9 cellular contexts compared by ENCODE assay signal in genomic region chr7:75527224-75527722, GRCh38. TPM values are rescaled to one million over a fixed set of nuclear protein-coding genes. Genes with fewer than 3 reads are reported as not detected.
DNase-seq lines count a peak whose midpoint lies in the region; ATAC-seq and TF ChIP-seq lines count a peak whose summit lies in the region.
"Not testable (repeated sequence)": the region's sequence is repeated elsewhere in the genome, so short reads cannot be mapped to it uniquely, and the experiment has no call there.
"Had no signal": no experiment of that assay in that cellular context is flagged by ENCODE, and none has a peak within 500 bp of the region (broad histone marks: within the 10 kb centered on the region; RNA-seq: fewer than 3 reads in every experiment).

No MANE protein-coding gene starts in this region.

- H2AFZ ChIP-seq in parathyroid adenoma: peak overlapping the region; percentile 93

- H3K27me3 Mint-ChIP-seq in Calu3 (ENCODE audit: unreplicated experiment); T-cell; activated naive CD8-positive, alpha-beta T cell treated with anti-CD3 and anti-CD28 coated beads for 36 hours: not testable (repeated sequence)

- 0% methylated on average over 26 to 37 of the region's 37 CpGs for WGBS in testis, 2 donors

- not testable (repeated sequence) for H3K27me3 ChIP-seq in parathyroid adenoma (ENCODE audit: control insufficient read depth, insufficient read depth, low read length); testis

- DNase-seq in Calu3; Jurkat, Clone E6-1 (ENCODE audit: low read depth, low spot score); epithelial cell of prostate (ENCODE audit: low read depth, low spot score): not testable (repeated sequence)
- DNase-seq in T-cell (peak in 4 of 34 experiments; percentile 1 to 5 (median 3)), left lobe of liver (ENCODE audit: low spot score) (peak; percentile 50), testis (peak; percentile 17)
- peak; percentile 24 for DNase-seq in activated naive CD8-positive, alpha-beta T cell treated with anti-CD3 and anti-CD28 coated beads for 36 hours

- peak overlapping the region; percentile 70 for H3K9ac ChIP-seq in parathyroid adenoma

- H3K9me3 ChIP-seq in parathyroid adenoma (ENCODE audit: control insufficient read depth, low read length); testis: not testable (repeated sequence)

- not testable (repeated sequence) for H3K4me1 Mint-ChIP-seq in Calu3 (ENCODE audit: low read depth, unreplicated experiment)
- H3K4me1 Mint-ChIP-seq in T-cell: peaks cover 32 to 46% (median 43%) of the 10 kb centered on the region in 3 donors
- H3K4me1 Mint-ChIP-seq in activated naive CD8-positive, alpha-beta T cell treated with anti-CD3 and anti-CD28 coated beads for 36 hours: peaks cover 23% of the 10 kb centered on the region

- peak overlapping the region; percentile 77 for H3K27ac Mint-ChIP-seq in Calu3 (ENCODE audit: unreplicated experiment)
- H3K27ac Mint-ChIP-seq in T-cell: peak overlapping the region; percentile 76 to 80
- peak overlapping the region; percentile 90 for H3K27ac Mint-ChIP-seq in activated naive CD8-positive, alpha-beta T cell treated with anti-CD3 and anti-CD28 coated beads for 36 hours

- peak overlapping the region; percentile 86 for H3K4me2 ChIP-seq in parathyroid adenoma (ENCODE audit: low read length)

- not testable (repeated sequence) for H3K36me3 ChIP-seq in parathyroid adenoma (ENCODE audit: control insufficient read depth, insufficient read depth, low read length); testis (ENCODE audit: low read depth, missing control alignments)

- CTCF ChIA-PET in Calu3 (lab: Charles Lee); T-cell (lab: Charles Lee): not testable (repeated sequence)

- peak overlapping the region; percentile 62 for H3K27ac ChIP-seq in epithelial cell of prostate
- peak overlapping the region; percentile 61 for H3K27ac ChIP-seq in parathyroid adenoma
- peak overlapping the region; percentile 77 to 78 for H3K27ac ChIP-seq in testis

- intact Hi-C loops in Calu3 (cut with micrococcal nuclease; ENCODE audit: unreplicated experiment); testis (cut with DNase I; ENCODE audit: low total_unique reads): not testable (repeated sequence)

- ATAC-seq in T-cell (replicated peaks in 1 of 4): not testable (repeated sequence)
- peak; percentile 5 for ATAC-seq in left lobe of liver

- H3K4me1 ChIP-seq in parathyroid adenoma: not testable (repeated sequence)
- H3K4me1 ChIP-seq in testis: peaks cover 14% of the 10 kb centered on the region

- H3K79me2 ChIP-seq in parathyroid adenoma: peaks cover 11% of the 10 kb centered on the region

- POLR2A ChIA-PET in T-cell (lab: Charles Lee): not testable (repeated sequence)

- H3K4me3 Mint-ChIP-seq in Calu3 (ENCODE audit: low read depth, unreplicated experiment) (peak overlapping the region; percentile 91), T-cell (peak overlapping the region; percentile 84 to 92 (median 89))
- H3K4me3 Mint-ChIP-seq in activated naive CD8-positive, alpha-beta T cell treated with anti-CD3 and anti-CD28 coated beads for 36 hours: peak overlapping the region; percentile 96

- not testable (repeated sequence) for BruUV-seq in Calu3 (replicated peaks; lab: Mats Ljungman, UMichigan)

- not testable (repeated sequence) for TF ChIP-seq POLR2A in testis (IDR thresholded peaks at IDR 0.05)

- peak overlapping the region; percentile 75 for H3K4me3 ChIP-seq in Jurkat, Clone E6-1 (ENCODE audit: low read length)
- H3K4me3 ChIP-seq in parathyroid adenoma (ENCODE audit: low read depth, low read length) (peak overlapping the region; percentile 98), testis (peak overlapping the region; percentile 93 to 94)

- H3K36me3 Mint-ChIP-seq in Calu3 (ENCODE audit: insufficient read depth, unreplicated experiment) (peaks cover 39% of the 10 kb centered on the region), T-cell (peaks cover 29% of the 10 kb centered on the region)
- peaks cover 33% of the 10 kb centered on the region for H3K36me3 Mint-ChIP-seq in activated naive CD8-positive, alpha-beta T cell treated with anti-CD3 and anti-CD28 coated beads for 36 hours

- not testable (repeated sequence) for TF ChIP-seq CTCF in Calu3 (IDR thresholded peaks at IDR 0.05; ENCODE audit: unreplicated experiment); parathyroid adenoma (IDR thresholded peaks at IDR 0.05); testis (IDR thresholded peaks at IDR 0.05)

- H3K9me3 Mint-ChIP-seq in Calu3 (ENCODE audit: low read depth, unreplicated experiment); T-cell; activated naive CD8-positive, alpha-beta T cell treated with anti-CD3 and anti-CD28 coated beads for 36 hours: not testable (repeated sequence)

RNA-seq across cellular contexts. Expression of gene SPDYE5, which starts 35.2 kb away (rescaled TPM):
- total RNA-seq in Calu3 (2022): not detected in 2 replicates
- not detected for polyA plus RNA-seq in Jurkat, Clone E6-1 (2012; ENCODE audit: insufficient read depth, insufficient read length)
- under 1 TPM in 2 of 5 donors, not detected in 3; 0.23 to 0.30 TPM for total RNA-seq in T-cell
- total RNA-seq in activated naive CD8-positive, alpha-beta T cell treated with anti-CD3 and anti-CD28 coated beads for 36 hours: not detected
- not detected for total RNA-seq in left lobe of liver
- 10 to 100 TPM in 1 of 2 donors, 1 to 10 TPM in 1; 1.4 to 12.5 TPM for total RNA-seq in testis
- 4.8 TPM for polyA plus RNA-seq in testis (ENCODE audit: insufficient read depth, low read depth, low replicate concordance)
- total RNA-seq: Daoy had no signal

RNA-seq across cellular contexts. Expression of gene POM121C, which starts 41.2 kb away (rescaled TPM):
- total RNA-seq in Calu3 (2022): 29.6 and 33.7 TPM in 2 replicates
- 43.9 TPM for polyA plus RNA-seq in Jurkat, Clone E6-1 (2012; ENCODE audit: insufficient read depth, insufficient read length)
- 100 to 1,000 TPM in 2 of 5 donors, 10 to 100 TPM in 3; 76.9 to 113 (median 86.1) TPM for total RNA-seq in T-cell
- 10 to 100 TPM; 74.2 to 75.3 TPM for total RNA-seq in activated naive CD8-positive, alpha-beta T cell treated with anti-CD3 and anti-CD28 coated beads for 36 hours
- total RNA-seq in left lobe of liver: 18.2 TPM
- 10 to 100 TPM; 48.9 to 55.5 TPM for total RNA-seq in testis
- 36.5 TPM for polyA plus RNA-seq in testis (ENCODE audit: insufficient read depth, low read depth, low replicate concordance)
